ENCODE assay signal across 24 cellular contexts in the genomic region with DNA sequence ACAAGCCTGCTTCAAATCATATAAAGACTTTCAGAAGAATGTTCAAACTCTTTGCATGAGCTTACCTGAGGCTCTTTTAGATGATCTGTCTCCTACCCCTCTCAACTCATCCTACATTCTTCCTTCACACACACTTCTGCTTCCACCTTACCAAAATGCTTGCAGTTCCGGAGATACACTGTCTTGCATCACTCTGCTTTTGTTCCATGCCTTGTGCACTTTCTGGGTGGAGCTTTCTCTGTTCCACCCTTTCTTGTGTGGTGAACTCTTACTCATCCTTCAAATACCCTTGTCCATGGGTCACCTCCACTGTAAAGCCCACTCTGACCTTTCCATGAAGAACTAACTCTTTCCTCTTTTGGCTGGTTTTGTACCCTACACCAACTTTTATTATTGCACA.
"Had no signal": no experiment of that assay in that cellular context is flagged by ENCODE, and none has a peak within 500 bp of the region (broad histone marks: within the 10 kb centered on the region; RNA-seq: fewer than 3 reads in every experiment).

No MANE protein-coding gene starts in this region.

- H3K4me2 ChIP-seq: smooth muscle cell had no signal

- H2AFZ ChIP-seq: parathyroid adenoma had no signal

- H3K9me3 Mint-ChIP-seq: activated CD4-positive, alpha-beta memory T cell treated with anti-CD3 and anti-CD28 coated beads for 36 hours; activated naive CD4-positive, alpha-beta T cell treated with anti-CD3 and anti-CD28 coated beads for 36 hours; mesothelial cell of epicardium; natural killer cell treated with Interleukin-12 subunit alpha and Interleukin-12 subunit beta and Interleukin-15 and Interleukin-18, amount 100 ng/mL, for 72 hours; stimulated activated effector memory CD8-positive, alpha-beta T cell treated with anti-CD3 and anti-CD28 coated beads, Interleukin-12 subunit alpha, Interleukin-12 subunit beta, amount 100 ng/mL, for 72 hours had no signal

- H3K36me3 ChIP-seq: gastroesophageal sphincter, heart left ventricle, stomach, upper lobe of left lung had no signal

- H3K27me3 ChIP-seq: body of pancreas, dorsolateral prefrontal cortex, gastroesophageal sphincter, heart left ventricle, stomach, testis, upper lobe of left lung had no signal

- H3K9me3 ChIP-seq: body of pancreas, gastroesophageal sphincter, heart left ventricle, stomach, testis, upper lobe of left lung had no signal

- H3K79me2 ChIP-seq: parathyroid adenoma had no signal

- DNase-seq: activated CD4-positive, alpha-beta memory T cell treated with anti-CD3 and anti-CD28 coated beads for 36 hours; activated naive CD4-positive, alpha-beta T cell treated with anti-CD3 and anti-CD28 coated beads for 36 hours; activated T-cell treated with anti-CD3 and anti-CD28 coated beads, Interleukin-2, amount 50 U/mL, for 1 hour; body of pancreas; central memory CD4-positive, alpha-beta T cell; dorsolateral prefrontal cortex; erythroblast; heart left ventricle; kidney; stimulated activated CD4-positive, alpha-beta T cell treated with anti-CD3 and anti-CD28 coated beads, Interleukin-4, amount 100 ng/mL, for 1 hour; stomach; testis; upper lobe of left lung had no signal

- H3K27ac ChIP-seq: body of pancreas, dorsolateral prefrontal cortex, gastroesophageal sphincter, heart left ventricle, parathyroid adenoma, stomach, testis, upper lobe of left lung had no signal

- H3K4me1 ChIP-seq: parathyroid adenoma had no signal

- H3K27ac Mint-ChIP-seq: activated CD4-positive, alpha-beta memory T cell treated with anti-CD3 and anti-CD28 coated beads for 36 hours; activated naive CD4-positive, alpha-beta T cell treated with anti-CD3 and anti-CD28 coated beads for 36 hours; mesothelial cell of epicardium; natural killer cell treated with Interleukin-12 subunit alpha and Interleukin-12 subunit beta and Interleukin-15 and Interleukin-18, amount 100 ng/mL, for 72 hours; stimulated activated effector memory CD8-positive, alpha-beta T cell treated with anti-CD3 and anti-CD28 coated beads, Interleukin-12 subunit alpha, Interleukin-12 subunit beta, amount 100 ng/mL, for 72 hours had no signal

- H3K9ac ChIP-seq: parathyroid adenoma had no signal

- FAIRE-seq: colon, kidney, TTC549 had no signal

- H3K36me3 Mint-ChIP-seq: activated CD4-positive, alpha-beta memory T cell treated with anti-CD3 and anti-CD28 coated beads for 36 hours; mesothelial cell of epicardium; natural killer cell treated with Interleukin-12 subunit alpha and Interleukin-12 subunit beta and Interleukin-15 and Interleukin-18, amount 100 ng/mL, for 72 hours; stimulated activated effector memory CD8-positive, alpha-beta T cell treated with anti-CD3 and anti-CD28 coated beads, Interleukin-12 subunit alpha, Interleukin-12 subunit beta, amount 100 ng/mL, for 72 hours had no signal

- H3K4me3 Mint-ChIP-seq: activated CD4-positive, alpha-beta memory T cell treated with anti-CD3 and anti-CD28 coated beads for 36 hours; activated naive CD4-positive, alpha-beta T cell treated with anti-CD3 and anti-CD28 coated beads for 36 hours; mesothelial cell of epicardium; natural killer cell treated with Interleukin-12 subunit alpha and Interleukin-12 subunit beta and Interleukin-15 and Interleukin-18, amount 100 ng/mL, for 72 hours; stimulated activated effector memory CD8-positive, alpha-beta T cell treated with anti-CD3 and anti-CD28 coated beads, Interleukin-12 subunit alpha, Interleukin-12 subunit beta, amount 100 ng/mL, for 72 hours had no signal

- H3K4me3 ChIP-seq: body of pancreas, dorsolateral prefrontal cortex, gastroesophageal sphincter, heart left ventricle, lung, smooth muscle cell, stomach, testis, upper lobe of left lung had no signal

- ATAC-seq: body of pancreas; gastroesophageal sphincter; heart left ventricle; left lobe of liver; natural killer cell treated with Interleukin-12 subunit alpha and Interleukin-12 subunit beta and Interleukin-15 and Interleukin-18, amount 100 ng/mL, for 72 hours; sciatic nerve; stimulated activated effector memory CD8-positive, alpha-beta T cell treated with anti-CD3 and anti-CD28 coated beads, Interleukin-12 subunit alpha, Interleukin-12 subunit beta, amount 100 ng/mL, for 72 hours had no signal
